ENCODE assay signal across 14 cellular contexts in genomic region chr2:205869439-205869838, GRCh38.
DNase-seq lines count a peak whose midpoint lies in the region; ATAC-seq and TF ChIP-seq lines count a peak whose summit lies in the region.
"Had no signal": no experiment of that assay in that cellular context is flagged by ENCODE, and none has a peak within 500 bp of the region (broad histone marks: within the 10 kb centered on the region; RNA-seq: fewer than 3 reads in every experiment).

No MANE protein-coding gene starts in this region.

- no peaks in the 10 kb centered on the region for H3K9me3 Mint-ChIP-seq in natural killer cell treated with Interleukin-12 subunit alpha and Interleukin-12 subunit beta and Interleukin-15 and Interleukin-18, amount 100 ng/mL, for 72 hours
- no peaks in the 10 kb centered on the region for H3K9me3 Mint-ChIP-seq in natural killer cell

- H3K36me3 Mint-ChIP-seq in natural killer cell treated with Interleukin-12 subunit alpha and Interleukin-12 subunit beta and Interleukin-15 and Interleukin-18, amount 100 ng/mL, for 72 hours = no peaks in the 10 kb centered on the region
- H3K36me3 Mint-ChIP-seq in natural killer cell = no peaks in the 10 kb centered on the region
- H3K36me3 Mint-ChIP-seq: CD4-positive, alpha-beta memory T cell had no signal

- intact Hi-C loops in natural killer cell (cut with micrococcal nuclease) = no loop called here

- peaks cover 28 to 35% of the 10 kb centered on the region in 2 donors for H3K27me3 Mint-ChIP-seq in natural killer cell treated with Interleukin-12 subunit alpha and Interleukin-12 subunit beta and Interleukin-15 and Interleukin-18, amount 100 ng/mL, for 72 hours
- H3K27me3 Mint-ChIP-seq in natural killer cell (ENCODE audit: low read depth in 2 of 2) = peaks cover 0 to 8% of the 10 kb centered on the region in 2 donors

- no peak for DNase-seq in natural killer cell treated with Interleukin-12 subunit alpha and Interleukin-12 subunit beta and Interleukin-15 and Interleukin-18, amount 100 ng/mL, for 72 hours (ENCODE audit: low spot score)
- DNase-seq in natural killer cell (no peak), NOMO-1 treated with DMSO at 0.1 percent for 48 hours (lab: John Stamatoyannopoulos, UW; ENCODE audit: unreplicated experiment) (peak; percentile 21), fibroblast of mammary gland (ENCODE audit: low read depth) (peak; percentile 19)
- DNase-seq in stimulated activated CD8-positive, alpha-beta memory T cell treated with anti-CD3 and anti-CD28 coated beads, Interleukin-4, amount 100 ng/mL, for 48 hours = no peak
- DNase-seq: CD4-positive, alpha-beta memory T cell; DMS79; NCI-H1417 treated with DMSO at 0.1 percent for 48 hours; NCI-H2029; NCI-H510A treated with DMSO at 0.1 percent for 48 hours had no signal

- no peak overlapping the region for H3K27ac Mint-ChIP-seq in natural killer cell treated with Interleukin-12 subunit alpha and Interleukin-12 subunit beta and Interleukin-15 and Interleukin-18, amount 100 ng/mL, for 72 hours
- no peak overlapping the region for H3K27ac Mint-ChIP-seq in natural killer cell
- H3K27ac Mint-ChIP-seq: CD4-positive, alpha-beta memory T cell had no signal

- no peak overlapping the region for H3K4me3 ChIP-seq in fibroblast of mammary gland (ENCODE audit: control insufficient read depth, low read depth, low read length)
- H3K4me3 ChIP-seq: GM12878 had no signal

- H3K4me1 Mint-ChIP-seq in natural killer cell treated with Interleukin-12 subunit alpha and Interleukin-12 subunit beta and Interleukin-15 and Interleukin-18, amount 100 ng/mL, for 72 hours (ENCODE audit: low read depth in 2 of 2) = peaks cover 11 to 13% of the 10 kb centered on the region in 2 donors
- peaks cover 5 to 13% of the 10 kb centered on the region in 2 donors for H3K4me1 Mint-ChIP-seq in natural killer cell
- H3K4me1 Mint-ChIP-seq: CD4-positive, alpha-beta memory T cell had no signal

- TF ChIP-seq CTCF in natural killer cell (IDR thresholded peaks at IDR 0.05) (no peak), fibroblast of mammary gland (conservative IDR thresholded peaks at IDR 0.05; ENCODE audit: control insufficient read depth, insufficient read depth, low read depth, low read length) (no peak)

- H3K4me3 Mint-ChIP-seq in natural killer cell treated with Interleukin-12 subunit alpha and Interleukin-12 subunit beta and Interleukin-15 and Interleukin-18, amount 100 ng/mL, for 72 hours = peak overlapping the region; percentile 63
- H3K4me3 Mint-ChIP-seq in natural killer cell = no peak overlapping the region
- H3K4me3 Mint-ChIP-seq: CD4-positive, alpha-beta memory T cell had no signal

- peak in 1 of 2 donors; percentile 40 for ATAC-seq in natural killer cell treated with Interleukin-12 subunit alpha and Interleukin-12 subunit beta and Interleukin-15 and Interleukin-18, amount 100 ng/mL, for 72 hours
- no peak for ATAC-seq in natural killer cell
- no peak for ATAC-seq in GM18867 (IDR thresholded peaks at IDR 0.05; ENCODE audit: unreplicated experiment)
- ATAC-seq in GM21825 (IDR thresholded peaks at IDR 0.05; ENCODE audit: unreplicated experiment) = no peak
- ATAC-seq: PC-3 had no signal

Comparison
In these comparisons a context has a peak if more than half of its experiments do, and no peak if none do; other contexts are left out.
1. DNase-seq: peak in NOMO-1 treated with DMSO at 0.1 percent for 48 hours (single experiment) and fibroblast of mammary gland (single experiment); none in natural killer cell treated with Interleukin-12 subunit alpha and Interleukin-12 subunit beta and Interleukin-15 and Interleukin-18, amount 100 ng/mL, for 72 hours (single experiment), natural killer cell (single experiment) and stimulated activated CD8-positive, alpha-beta memory T cell treated with anti-CD3 and anti-CD28 coated beads, Interleukin-4, amount 100 ng/mL, for 48 hours (single experiment).